1 cellular context compared by ENCODE assay signal in the genomic region with DNA sequence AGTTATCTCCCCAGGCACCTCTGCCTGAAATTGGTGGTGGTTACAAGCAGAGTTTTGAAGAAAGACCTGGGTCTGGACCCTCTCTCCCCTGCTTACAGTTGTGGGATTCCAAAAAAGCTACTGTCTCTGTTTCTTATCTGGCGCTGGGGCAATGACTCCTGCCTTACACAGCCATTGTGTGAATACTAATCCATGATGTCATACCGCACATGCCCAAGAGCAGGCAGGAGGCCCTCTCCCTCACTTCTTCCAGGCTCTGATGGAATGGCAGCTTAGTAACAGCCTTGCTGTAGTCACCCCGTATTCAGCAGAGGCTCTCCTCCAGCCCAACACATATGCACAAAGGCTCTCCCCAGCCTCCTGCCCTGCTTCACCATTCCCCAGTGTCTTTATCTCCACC.
TF ChIP-seq lines count a peak whose summit lies in the region.

No MANE protein-coding gene starts in this region.

TF ChIP-seq in GM12878, 131 proteins besides CTCF, POLR2A, EP300 and RAD21 (continued from another document):
- TF ChIP-seq, protein P1, sequence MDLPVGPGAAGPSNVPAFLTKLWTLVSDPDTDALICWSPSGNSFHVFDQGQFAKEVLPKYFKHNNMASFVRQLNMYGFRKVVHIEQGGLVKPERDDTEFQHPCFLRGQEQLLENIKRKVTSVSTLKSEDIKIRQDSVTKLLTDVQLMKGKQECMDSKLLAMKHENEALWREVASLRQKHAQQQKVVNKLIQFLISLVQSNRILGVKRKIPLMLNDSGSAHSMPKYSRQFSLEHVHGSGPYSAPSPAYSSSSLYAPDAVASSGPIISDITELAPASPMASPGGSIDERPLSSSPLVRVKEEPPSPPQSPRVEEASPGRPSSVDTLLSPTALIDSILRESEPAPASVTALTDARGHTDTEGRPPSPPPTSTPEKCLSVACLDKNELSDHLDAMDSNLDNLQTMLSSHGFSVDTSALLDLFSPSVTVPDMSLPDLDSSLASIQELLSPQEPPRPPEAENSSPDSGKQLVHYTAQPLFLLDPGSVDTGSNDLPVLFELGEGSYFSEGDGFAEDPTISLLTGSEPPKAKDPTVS (IDR thresholded peaks at IDR 0.05; ENCODE audit: low read depth, low read length), result no peak
- TF ChIP-seq, protein P2, sequence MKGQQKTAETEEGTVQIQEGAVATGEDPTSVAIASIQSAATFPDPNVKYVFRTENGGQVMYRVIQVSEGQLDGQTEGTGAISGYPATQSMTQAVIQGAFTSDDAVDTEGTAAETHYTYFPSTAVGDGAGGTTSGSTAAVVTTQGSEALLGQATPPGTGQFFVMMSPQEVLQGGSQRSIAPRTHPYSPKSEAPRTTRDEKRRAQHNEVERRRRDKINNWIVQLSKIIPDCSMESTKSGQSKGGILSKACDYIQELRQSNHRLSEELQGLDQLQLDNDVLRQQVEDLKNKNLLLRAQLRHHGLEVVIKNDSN (IDR thresholded peaks at IDR 0.05; ENCODE audit: borderline replicate concordance, extremely low read length, insufficient read depth, low read depth, low read length), result no peak
- TF ChIP-seq, protein P3, sequence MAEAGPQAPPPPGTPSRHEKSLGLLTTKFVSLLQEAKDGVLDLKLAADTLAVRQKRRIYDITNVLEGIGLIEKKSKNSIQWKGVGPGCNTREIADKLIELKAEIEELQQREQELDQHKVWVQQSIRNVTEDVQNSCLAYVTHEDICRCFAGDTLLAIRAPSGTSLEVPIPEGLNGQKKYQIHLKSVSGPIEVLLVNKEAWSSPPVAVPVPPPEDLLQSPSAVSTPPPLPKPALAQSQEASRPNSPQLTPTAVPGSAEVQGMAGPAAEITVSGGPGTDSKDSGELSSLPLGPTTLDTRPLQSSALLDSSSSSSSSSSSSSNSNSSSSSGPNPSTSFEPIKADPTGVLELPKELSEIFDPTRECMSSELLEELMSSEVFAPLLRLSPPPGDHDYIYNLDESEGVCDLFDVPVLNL (IDR thresholded peaks at IDR 0.05; ENCODE audit: low read depth, low read length), result no peak
- no peak for TF ChIP-seq ASH2L (IDR thresholded peaks at IDR 0.05; ENCODE audit: borderline replicate concordance, low read depth)
- TF ChIP-seq POU2F2 (IDR thresholded peaks at IDR 0.05; ENCODE audit: borderline replicate concordance, low read depth, low read length), result no peak
- TF ChIP-seq NR2F1 (conservative IDR thresholded peaks at IDR 0.05), result no peak
- no peak for TF ChIP-seq CBX3 (IDR thresholded peaks at IDR 0.05; ENCODE audit: borderline replicate concordance, low read depth)
- TF ChIP-seq SMAD1 (IDR thresholded peaks at IDR 0.05; ENCODE audit: low read depth, partially characterized antibody), result no peak
